In genomic region chr2:153386481-153386891, GRCh38 we compare ENCODE assay signal across 1 cellular context.
TF ChIP-seq lines count a peak whose summit lies in the region.

No MANE protein-coding gene starts in this region.

TF ChIP-seq in H1, 55 proteins besides CTCF, POLR2A, EP300 and RAD21 (continued from another document):
- TF ChIP-seq SRF (IDR thresholded peaks at IDR 0.05; ENCODE audit: low read depth, low read length) (no peak), JUN (IDR thresholded peaks at IDR 0.05; ENCODE audit: low read depth, low read length) (no peak), CBX5 (IDR thresholded peaks at IDR 0.05; ENCODE audit: low read depth, low read length) (no peak), CHD1 (IDR thresholded peaks at IDR 0.05; ENCODE audit: low read depth, low read length) (no peak), CBX8 (IDR thresholded peaks at IDR 0.05; ENCODE audit: borderline replicate concordance, low read depth, low read length) (no peak), BRCA1 (IDR thresholded peaks at IDR 0.05; ENCODE audit: low read depth, low read length) (no peak), BACH1 (IDR thresholded peaks at IDR 0.05; ENCODE audit: low read length) (no peak), TAF7 (optimal IDR thresholded peaks at IDR 0.05; ENCODE audit: borderline replicate concordance, low read depth, low read length) (no peak), EZH2 (IDR thresholded peaks at IDR 0.05; ENCODE audit: low read depth, low read length, severe bottlenecking) (no peak), TAF1 (IDR thresholded peaks at IDR 0.05; ENCODE audit: low read depth, low read length) (no peak), RBBP5 (IDR thresholded peaks at IDR 0.05; ENCODE audit: borderline replicate concordance, low read depth, low read length) (no peak)
- TF ChIP-seq, protein P1, sequence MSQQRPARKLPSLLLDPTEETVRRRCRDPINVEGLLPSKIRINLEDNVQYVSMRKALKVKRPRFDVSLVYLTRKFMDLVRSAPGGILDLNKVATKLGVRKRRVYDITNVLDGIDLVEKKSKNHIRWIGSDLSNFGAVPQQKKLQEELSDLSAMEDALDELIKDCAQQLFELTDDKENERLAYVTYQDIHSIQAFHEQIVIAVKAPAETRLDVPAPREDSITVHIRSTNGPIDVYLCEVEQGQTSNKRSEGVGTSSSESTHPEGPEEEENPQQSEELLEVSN (IDR thresholded peaks at IDR 0.05), result no peak
